In genomic region chr6:5710516-5710915, GRCh38 we compare ENCODE assay signal across 28 cellular contexts.
"Had no signal": no experiment of that assay in that cellular context is flagged by ENCODE, and none has a peak within 500 bp of the region (broad histone marks: within the 10 kb centered on the region; RNA-seq: fewer than 3 reads in every experiment).

No MANE protein-coding gene starts in this region.

- H3K36me3 ChIP-seq: lower lobe of right lung, neural progenitor cell, neutrophil, ovary, suprapubic skin, thoracic aorta, tibial artery, uterus had no signal

- H3K27ac ChIP-seq: lower lobe of right lung, neural progenitor cell, neutrophil, ovary, skin epidermis, suprapubic skin, thoracic aorta, tibial artery, uterus had no signal

- H3K9me3 Mint-ChIP-seq: stimulated activated naive CD8-positive, alpha-beta T cell treated with anti-CD3 and anti-CD28 coated beads, Interleukin-15, Interleukin-2, amounts not matched to agents 100 ng/mL and 50 ng/mL, for 24 hours; type B pancreatic cell had no signal

- H2AFZ ChIP-seq: neural progenitor cell had no signal

- H3K27ac Mint-ChIP-seq: nephron; stimulated activated naive B cell treated with anti-CD40 and anti-IgM and Interleukin-4, amounts not matched to agents 10 μg/mL and 1 μg/mL and 100 μg/mL, for 72 hours; stimulated activated naive CD8-positive, alpha-beta T cell treated with anti-CD3 and anti-CD28 coated beads, Interleukin-15, Interleukin-2, amounts not matched to agents 100 ng/mL and 50 ng/mL, for 24 hours; type B pancreatic cell had no signal

- H3K4me3 ChIP-seq: lower lobe of right lung, neural progenitor cell, ovary, skin epidermis, suprapubic skin, thoracic aorta, tibial artery, uterus had no signal

- ATAC-seq: left cardiac atrium; left lobe of liver; lower lobe of right lung; naive thymus-derived CD8-positive, alpha-beta T cell; right cardiac atrium; sciatic nerve; stimulated activated naive B cell treated with anti-CD40 and anti-IgM and Interleukin-4, amounts not matched to agents 10 μg/mL and 1 μg/mL and 100 μg/mL, for 72 hours had no signal

- H3K4me1 Mint-ChIP-seq: nephron had no signal

- H3K4me3 Mint-ChIP-seq: naive thymus-derived CD8-positive, alpha-beta T cell; nephron; neural progenitor cell; stimulated activated naive B cell treated with anti-CD40 and anti-IgM and Interleukin-4, amounts not matched to agents 10 μg/mL and 1 μg/mL and 100 μg/mL, for 72 hours; stimulated activated naive CD8-positive, alpha-beta T cell treated with anti-CD3 and anti-CD28 coated beads, Interleukin-15, Interleukin-2, amounts not matched to agents 100 ng/mL and 50 ng/mL, for 24 hours; type B pancreatic cell had no signal

- H3K4me1 ChIP-seq: lower lobe of right lung, suprapubic skin, tibial artery, uterus had no signal

- DNase-seq: hippocampal formation; kidney glomerular epithelial cell; left cardiac atrium; lower lobe of right lung; mammary epithelial cell; mesenchymal stem cell; naive thymus-derived CD8-positive, alpha-beta T cell; occipital lobe; ovary; right cardiac atrium; stimulated activated CD4-positive, alpha-beta T cell treated with anti-CD3 and anti-CD28 coated beads, Interleukin-12 subunit alpha, Interleukin-12 subunit beta, amount 100 ng/mL, for 4 hours; stimulated activated CD4-positive, alpha-beta T cell treated with anti-CD3 and anti-CD28 coated beads, Interleukin-15, amount 100 ng/mL, for 24 hours; stimulated activated CD4-positive, alpha-beta T cell treated with anti-CD3 and anti-CD28 coated beads, Interleukin-2, amount 100 ng/mL, for 24 hours; stimulated activated CD4-positive, alpha-beta T cell treated with anti-CD3 and anti-CD28 coated beads, Interleukin-4, amount 100 ng/mL, for 1 hour; stimulated activated naive B cell treated with anti-CD40 and anti-IgM and Interleukin-4, amounts not matched to agents 10 μg/mL and 1 μg/mL and 100 μg/mL, for 72 hours; tibial artery; uterus had no signal

- H3K9me3 ChIP-seq: lower lobe of right lung, neutrophil, ovary, suprapubic skin, thoracic aorta, tibial artery, uterus had no signal

- H3K27me3 ChIP-seq: neural progenitor cell, neutrophil, ovary, suprapubic skin, tibial artery, uterus had no signal

- H3K9ac ChIP-seq: neural progenitor cell had no signal

- H3K27me3 Mint-ChIP-seq: naive thymus-derived CD8-positive, alpha-beta T cell; progenitor cell of endocrine pancreas; stimulated activated naive B cell treated with anti-CD40 and anti-IgM and Interleukin-4, amounts not matched to agents 10 μg/mL and 1 μg/mL and 100 μg/mL, for 72 hours; stimulated activated naive CD8-positive, alpha-beta T cell treated with anti-CD3 and anti-CD28 coated beads, Interleukin-15, Interleukin-2, amounts not matched to agents 100 ng/mL and 50 ng/mL, for 24 hours; type B pancreatic cell had no signal

- H3K4me2 ChIP-seq: neural progenitor cell had no signal
